13 cellular contexts compared by ENCODE assay signal in the genomic region with DNA sequence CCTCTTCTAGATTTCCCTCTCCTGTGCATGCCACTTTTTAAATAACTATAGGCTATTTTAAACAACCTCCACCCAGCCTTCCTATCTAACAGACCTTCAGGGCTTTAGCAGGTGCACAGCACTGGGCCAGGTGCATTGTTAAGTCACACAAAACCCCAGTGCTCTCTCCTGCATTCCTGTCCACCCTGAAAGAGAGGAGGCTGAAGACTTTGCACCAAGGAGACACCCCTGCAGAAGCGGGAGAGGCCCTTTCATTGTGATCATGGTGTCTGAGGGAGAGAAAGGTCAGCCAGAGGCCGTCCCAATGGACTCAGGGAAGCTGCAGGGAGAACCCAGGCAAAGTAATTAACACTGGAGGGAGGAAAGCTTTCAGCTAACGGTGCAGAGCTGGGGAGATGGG. TPM values are rescaled to one million over a fixed set of nuclear protein-coding genes. Genes with fewer than 3 reads are reported as not detected.
DNase-seq lines count a peak whose midpoint lies in the region; ATAC-seq and TF ChIP-seq lines count a peak whose summit lies in the region.
"Had no signal": no experiment of that assay in that cellular context is flagged by ENCODE, and none has a peak within 500 bp of the region (broad histone marks: within the 10 kb centered on the region; RNA-seq: fewer than 3 reads in every experiment).

No MANE protein-coding gene starts in this region.

- no peak overlapping the region for H2AFZ ChIP-seq in Karpas-422 (ENCODE audit: low read length)

- no peaks in the 10 kb centered on the region for H3K36me3 ChIP-seq in CD4-positive, alpha-beta memory T cell (ENCODE audit: insufficient read depth, low read length)
- H3K36me3 ChIP-seq in Karpas-422 (ENCODE audit: insufficient read depth, low read length) (no peaks in the 10 kb centered on the region), ectodermal cell (ENCODE audit: control insufficient read depth, insufficient read depth, low read length) (no peaks in the 10 kb centered on the region), spleen (no peaks in the 10 kb centered on the region), mucosa of descending colon (ENCODE audit: low read depth) (no peaks in the 10 kb centered on the region)
- H3K36me3 ChIP-seq: MG63 had no signal

- peaks cover 31% of the 10 kb centered on the region; the same call in 1 of the 2 replicates for H3K79me2 ChIP-seq in Karpas-422 (ENCODE audit: low read length)

- no peak for TF ChIP-seq POLR2A in spleen (IDR thresholded peaks at IDR 0.05)

- peak overlapping the region; percentile 47 for H3K9ac ChIP-seq in Karpas-422 (ENCODE audit: low read length)

- TF ChIP-seq CTCF in neural crest cell (conservative IDR thresholded peaks at IDR 0.05) (no peak), spleen (IDR thresholded peaks at IDR 0.05 in 8 of 11, conservative IDR thresholded peaks at IDR 0.05 in 3 of 11) (no peak), mucosa of descending colon (IDR thresholded peaks at IDR 0.05) (no peak)

- intact Hi-C loops in CD4-positive, alpha-beta memory T cell (cut with micrococcal nuclease) = loop anchor here (5.0 kb wide), 2 partner anchors 33 to 68 kb away; no protein-coding TSS in a partner anchor
- intact Hi-C loops in spleen (cut with DNase I; ENCODE audit: low total_unique reads) (no loop called here), mucosa of descending colon (cut with DNase I, micrococcal nuclease) (no loop called here)

- POLR2A ChIA-PET in CD4-positive, alpha-beta memory T cell (lab: Charles Lee; ENCODE audit: partially characterized antibody) = interaction anchor here (0.6 to 6.3 kb wide), 5 partner anchors 13 to 102 kb away, joined by 4 to 61 read pairs (median 12); no protein-coding TSS in a partner anchor

- H3K27ac Mint-ChIP-seq in CD4-positive, alpha-beta memory T cell = peak overlapping the region; percentile 34 to 87 (median 67)
- peak overlapping the region; percentile 46 for H3K27ac Mint-ChIP-seq in neural crest cell (ENCODE audit: unreplicated experiment)
- H3K27ac Mint-ChIP-seq: stimulated activated memory B cell treated with anti-CD40 and anti-IgM and Interleukin-4, amounts not matched to agents 10 μg/mL and 1 μg/mL and 100 μg/mL, for 72 hours had no signal

- CTCF ChIA-PET in CD4-positive, alpha-beta memory T cell (lab: Charles Lee; ENCODE audit: partially characterized antibody) = interaction anchor here (1.5 to 2.9 kb wide), 4 partner anchors 9 to 88 kb away, joined by 4 to 21 read pairs (median 9); no protein-coding TSS in a partner anchor

- H3K4me1 Mint-ChIP-seq in CD4-positive, alpha-beta memory T cell = peaks cover 72 to 94% (median 81%) of the 10 kb centered on the region in 4 donors
- peaks cover 81% of the 10 kb centered on the region for H3K4me1 Mint-ChIP-seq in neural crest cell

- H3K9me3 Mint-ChIP-seq in CD4-positive, alpha-beta memory T cell = no peaks in the 10 kb centered on the region
- no peaks in the 10 kb centered on the region for H3K9me3 Mint-ChIP-seq in neural crest cell
- H3K9me3 Mint-ChIP-seq: stimulated activated memory B cell treated with anti-CD40 and anti-IgM and Interleukin-4, amounts not matched to agents 10 μg/mL and 1 μg/mL and 100 μg/mL, for 72 hours had no signal

- H3K4me1 ChIP-seq in CD4-positive, alpha-beta memory T cell (ENCODE audit: insufficient read depth, low read length) = peaks cover 87% of the 10 kb centered on the region
- H3K4me1 ChIP-seq in Karpas-422 (ENCODE audit: low read length) = peaks cover 90% of the 10 kb centered on the region
- H3K4me1 ChIP-seq in ectodermal cell (ENCODE audit: control insufficient read depth, insufficient read depth, low read length) = peaks cover 61% of the 10 kb centered on the region
- H3K4me1 ChIP-seq in spleen = peaks cover 9 to 97% (median 39%) of the 10 kb centered on the region in 6 donors
- peaks cover 62% of the 10 kb centered on the region for H3K4me1 ChIP-seq in mucosa of descending colon (ENCODE audit: low read depth)

- H3K4me3 Mint-ChIP-seq in CD4-positive, alpha-beta memory T cell = peak overlapping the region in 7 of 8 donors; percentile 51 to 99 (median 75)
- peak overlapping the region; percentile 97 for H3K4me3 Mint-ChIP-seq in neural crest cell
- H3K4me3 Mint-ChIP-seq: stimulated activated memory B cell treated with anti-CD40 and anti-IgM and Interleukin-4, amounts not matched to agents 10 μg/mL and 1 μg/mL and 100 μg/mL, for 72 hours had no signal

- H3K27me3 ChIP-seq in CD4-positive, alpha-beta memory T cell (ENCODE audit: insufficient read depth, low read length) = no peaks in the 10 kb centered on the region
- no peaks in the 10 kb centered on the region for H3K27me3 ChIP-seq in Karpas-422 (ENCODE audit: low read length)
- no peaks in the 10 kb centered on the region for H3K27me3 ChIP-seq in ectodermal cell (ENCODE audit: control insufficient read depth, insufficient read depth, low read length, poor library complexity, severe bottlenecking)
- peaks cover 0 to 29% (median 4%) of the 10 kb centered on the region in 7 donors for H3K27me3 ChIP-seq in spleen (replicated peaks in 1 of 7)
- H3K27me3 ChIP-seq: MG63 had no signal

- no peaks in the 10 kb centered on the region for H4K20me1 ChIP-seq in Karpas-422 (ENCODE audit: insufficient read depth, low read depth, low read length)

- peak overlapping the region; percentile 34 for H3K4me2 ChIP-seq in Karpas-422 (ENCODE audit: low read depth, low read length, poor library complexity, severe bottlenecking)

- 0 to 1% methylated on average over 3 of the region's 3 CpGs for WGBS in ectodermal cell, 2 experiments
- 80 to 90% (median 84%) methylated on average over 3 of the region's 3 CpGs for WGBS in spleen, 5 donors

- H3K36me3 Mint-ChIP-seq in CD4-positive, alpha-beta memory T cell = peaks cover 0 to 11% of the 10 kb centered on the region in 2 donors
- no peaks in the 10 kb centered on the region for H3K36me3 Mint-ChIP-seq in neural crest cell (ENCODE audit: low read depth)
- H3K36me3 Mint-ChIP-seq: stimulated activated memory B cell treated with anti-CD40 and anti-IgM and Interleukin-4, amounts not matched to agents 10 μg/mL and 1 μg/mL and 100 μg/mL, for 72 hours had no signal

- no peak for DNase-seq in CD4-positive, alpha-beta memory T cell
- DNase-seq in Karpas-422 = no peak
- no peak for DNase-seq in neural crest cell (ENCODE audit: low read depth, low spot score)
- no peak for DNase-seq in spleen
- DNase-seq in ACHN = no peak
- DNase-seq in GM19238 (ENCODE audit: insufficient read length, low spot score) = no peak
- no peak for DNase-seq in mucosa of descending colon
- DNase-seq: activated gamma-delta T cell, DMS 273 treated with DMSO at 0.1 percent for 48 hours, MG63 had no signal

- in situ Hi-C loops in ACHN (cut with HindIII; ENCODE audit: low pct_ligation_motif_present, low pct_unique_long_range_greater_than_20kb, low sequenced_read_pairs) = no loop called here

- no peaks in the 10 kb centered on the region for H3K9me2 ChIP-seq in Karpas-422 (replicated peaks; ENCODE audit: insufficient read depth, low read length)

- H3K27me3 Mint-ChIP-seq in CD4-positive, alpha-beta memory T cell = no peaks in the 10 kb centered on the region
- no peaks in the 10 kb centered on the region for H3K27me3 Mint-ChIP-seq in neural crest cell (ENCODE audit: low read depth)

- no peak overlapping the region for H3K4me3 ChIP-seq in CD4-positive, alpha-beta memory T cell (ENCODE audit: low read length in 2 of 2)
- H3K4me3 ChIP-seq in Karpas-422 (ENCODE audit: low read length) = peak overlapping the region; percentile 3; the same call in 1 of the 2 replicates
- peak overlapping the region; percentile 27 for H3K4me3 ChIP-seq in ectodermal cell (ENCODE audit: insufficient read depth, low read depth, low read length)
- H3K4me3 ChIP-seq in spleen = no peak overlapping the region
- no peak overlapping the region for H3K4me3 ChIP-seq in mucosa of descending colon
- H3K4me3 ChIP-seq: MG63 had no signal

- no peaks in the 10 kb centered on the region for H3K9me3 ChIP-seq in CD4-positive, alpha-beta memory T cell (ENCODE audit: control insufficient read depth in 1 of 2, low read length in 2 of 2)
- H3K9me3 ChIP-seq in Karpas-422 (ENCODE audit: low read length) = no peaks in the 10 kb centered on the region
- H3K9me3 ChIP-seq in ectodermal cell (ENCODE audit: control insufficient read depth, low read length) = no peaks in the 10 kb centered on the region
- H3K9me3 ChIP-seq in spleen = no peaks in the 10 kb centered on the region
- H3K9me3 ChIP-seq in mucosa of descending colon = no peaks in the 10 kb centered on the region
- H3K9me3 ChIP-seq: MG63 had no signal

- H3K27ac ChIP-seq in CD4-positive, alpha-beta memory T cell (ENCODE audit: low read depth, low read length) = no peak overlapping the region
- H3K27ac ChIP-seq in Karpas-422 (ENCODE audit: low read length) (peak overlapping the region; percentile 63), ectodermal cell (ENCODE audit: insufficient read depth, low read depth, low read length, poor library complexity, severe bottlenecking) (peak overlapping the region; percentile 90), spleen (no peak overlapping the region)

- ATAC-seq in mucosa of descending colon = no peak
- ATAC-seq: left lobe of liver; stimulated activated memory B cell treated with anti-CD40 and anti-IgM and Interleukin-4, amounts not matched to agents 10 μg/mL and 1 μg/mL and 100 μg/mL, for 72 hours had no signal

RNA-seq across cellular contexts. Expression of a gene that starts 5.2 kb away (rescaled TPM):
- 10 to 100 TPM; 66.3 to 71.7 TPM for total RNA-seq in CD4-positive, alpha-beta memory T cell
- polyA plus RNA-seq in CD4-positive, alpha-beta memory T cell = 10 to 100 TPM; 28.6 to 58.5 TPM
- total RNA-seq in Karpas-422 (2014; rRNA removed; shearing (Covaris generic); ENCODE audit: low replicate concordance) = 52.4 and 75.4 TPM in 2 replicates
- 109 TPM for polyA plus RNA-seq in ectodermal cell (2013, experiment 1 of 4)
- 111 TPM for polyA plus RNA-seq in ectodermal cell (2013, experiment 2 of 4)
- 102 TPM for polyA plus RNA-seq in ectodermal cell (2013, experiment 3 of 4)
- polyA plus RNA-seq in ectodermal cell (2013, experiment 4 of 4) = 105 TPM
- 167 and 178 TPM in 2 replicates for total RNA-seq in neural crest cell
- total RNA-seq in spleen = 10 to 100 TPM; 10.6 to 19.7 (median 12.4) TPM
- 10 to 100 TPM in 1 of 3 donors, 1 to 10 TPM in 2; 5.9 to 10.6 (median 8.6) TPM for polyA plus RNA-seq in spleen
- total RNA-seq in mucosa of descending colon = 100 to 1,000 TPM in 1 of 3 donors, 10 to 100 TPM in 2; 72.1 to 180 (median 75.3) TPM

Comparison
In these comparisons a context has a peak if more than half of its experiments do, and no peak if none do; other contexts are left out.
1. H3K27ac ChIP-seq: peak in Karpas-422 (single experiment) and ectodermal cell (single experiment); none in CD4-positive, alpha-beta memory T cell (single experiment) and spleen (0 of 8).
2. H3K4me3 ChIP-seq: peak in Karpas-422 (single experiment) and ectodermal cell (single experiment); none in CD4-positive, alpha-beta memory T cell (0 of 2), spleen (0 of 8) and mucosa of descending colon (single experiment).